ENCODE assay signal across 8 cellular contexts in genomic region chr9:121498150-121498486, GRCh38. TPM values are rescaled to one million over a fixed set of nuclear protein-coding genes. Genes with fewer than 3 reads are reported as not detected.
DNase-seq lines count a peak whose midpoint lies in the region; ATAC-seq and TF ChIP-seq lines count a peak whose summit lies in the region.

No MANE protein-coding gene starts in this region.

- peak overlapping the region; percentile 86 for H3K4me3 Mint-ChIP-seq in chondrocyte (ENCODE audit: unreplicated experiment)

- H3K4me3 ChIP-seq in AG04450 (ENCODE audit: low read depth, low read length) = no peak overlapping the region

- no peak overlapping the region for H3K27ac ChIP-seq in AG04450 (ENCODE audit: low read depth, low read length)
- H3K27ac ChIP-seq in layer of hippocampus (ENCODE audit: low read depth, low read length) = peak overlapping the region; percentile 62

- H3K27me3 ChIP-seq in AG04450 (ENCODE audit: control insufficient read depth, insufficient read depth, low read length) = peaks cover 50% of the 10 kb centered on the region
- H3K27me3 ChIP-seq in layer of hippocampus (ENCODE audit: control insufficient read depth, insufficient read depth, low read length) = no peaks in the 10 kb centered on the region

- CTCF ChIA-PET in AG04450 (lab: Charles Lee) = interaction anchor here (0.7 to 1.0 kb wide), 6 partner anchors 9 to 43 kb away, joined by 3 to 7 read pairs (median 3); no protein-coding TSS in a partner anchor

- DNase-seq in AG04450 (ENCODE audit: low read depth, low spot score) (peak; percentile 29), NCI-H1694 treated with DMSO at 0.1 percent for 48 hours (lab: John Stamatoyannopoulos, UW) (peak; percentile 71), T follicular helper cell (ENCODE audit: low read depth) (peak; percentile 2), chondrocyte (ENCODE audit: low spot score) (no peak)
- DNase-seq in stimulated activated CD4-positive, alpha-beta T cell treated with anti-CD3 and anti-CD28 coated beads, TNF-alpha, amount 100 ng/mL, for 48 hours (ENCODE audit: low read depth in 3 of 3) = peak in 2 of 3 donors; percentile 7 to 54

- peaks cover 8% of the 10 kb centered on the region for H3K9me3 Mint-ChIP-seq in chondrocyte (ENCODE audit: low read depth)

- peaks cover 8% of the 10 kb centered on the region for H3K36me3 Mint-ChIP-seq in chondrocyte (ENCODE audit: low read depth)

- peaks cover 27% of the 10 kb centered on the region for H3K4me1 Mint-ChIP-seq in chondrocyte (ENCODE audit: low read depth)

- ATAC-seq in GM18502 (IDR thresholded peaks at IDR 0.05; ENCODE audit: poor library complexity, unreplicated experiment) (peak; percentile 79), HG03039 (IDR thresholded peaks at IDR 0.05; ENCODE audit: unreplicated experiment) (peak; percentile 66)

- H3K27me3 Mint-ChIP-seq in chondrocyte (ENCODE audit: low read depth) = peaks cover 18% of the 10 kb centered on the region

- peak; percentile 77 for TF ChIP-seq CTCF in AG04450 (IDR thresholded peaks at IDR 0.05; ENCODE audit: low read depth, low read length)
- peak; percentile 84 for TF ChIP-seq CTCF in chondrocyte (IDR thresholded peaks at IDR 0.05)

- no peaks in the 10 kb centered on the region; the same call in 1 of the 2 replicates for H3K9me3 ChIP-seq in AG04450 (ENCODE audit: control insufficient read depth, insufficient read depth, low read length)

- POLR2A ChIA-PET in AG04450 (lab: Yijun Ruan, JAX) = no interaction called here

- H3K27ac Mint-ChIP-seq in chondrocyte (ENCODE audit: unreplicated experiment) = no peak overlapping the region

RNA-seq across cellular contexts. Expression of gene GGTA1, which starts 1.5 kb away (rescaled TPM):
- not detected in 2 replicates for polyA plus RNA-seq in AG04450 (2011; rRNA removed)
- not detected in 2 replicates for polyA minus RNA-seq in AG04450 (2011; rRNA and poly(A)+ RNA removed)
- total RNA-seq in chondrocyte = 0.46 to 3.2 TPM (median 2.5 TPM) in 3 replicates
